Comparison of ENCODE assay signal across 35 cellular contexts in the genomic region with DNA sequence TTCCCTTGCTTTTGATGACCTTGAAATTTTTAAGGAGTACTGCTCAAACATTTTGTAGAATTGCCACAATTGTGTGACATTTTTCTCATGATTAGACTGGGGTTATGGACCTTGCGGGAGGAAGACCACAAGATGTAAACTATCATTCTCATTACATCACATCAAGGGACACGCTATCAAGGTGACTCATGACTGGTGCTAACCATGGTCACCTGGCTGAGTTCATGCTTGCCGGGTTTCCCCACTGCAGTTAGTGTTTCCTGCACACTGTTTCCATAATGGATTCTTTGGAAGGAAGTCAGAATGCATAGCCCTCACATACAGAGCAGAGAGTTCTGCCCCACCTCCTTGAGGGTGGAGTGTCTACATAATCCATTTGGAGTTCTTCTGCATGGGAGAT. TPM values are rescaled to one million over a fixed set of nuclear protein-coding genes. Genes with fewer than 3 reads are reported as not detected.
"Had no signal": no experiment of that assay in that cellular context is flagged by ENCODE, and none has a peak within 500 bp of the region (broad histone marks: within the 10 kb centered on the region; RNA-seq: fewer than 3 reads in every experiment).

No MANE protein-coding gene starts in this region.

- ATAC-seq: esophagus mucosa; foreskin keratinocyte; gastroesophageal sphincter; heart left ventricle; left cardiac atrium; left lung; naive thymus-derived CD8-positive, alpha-beta T cell; sciatic nerve had no signal

- H3K4me3 ChIP-seq: colonic mucosa, gastroesophageal sphincter, heart left ventricle, hepatocyte, left lung, prostate gland, right atrium auricular region, smooth muscle cell, stomach, thyroid gland had no signal

- H3K27me3 ChIP-seq: colonic mucosa, foreskin keratinocyte, gastroesophageal sphincter, hepatocyte, left lung, right atrium auricular region, stomach, thyroid gland had no signal

- H3K4me2 ChIP-seq: hepatocyte, smooth muscle cell had no signal

- H3K36me3 ChIP-seq: colonic mucosa, gastroesophageal sphincter, heart left ventricle, left lung, prostate gland, right atrium auricular region, stomach, thyroid gland had no signal

- H3K9me3 ChIP-seq: colonic mucosa, gastroesophageal sphincter, left lung, prostate gland, right atrium auricular region, stomach, thyroid gland had no signal

- DNase-seq: colonic mucosa; effector CD8-positive, alpha-beta T cell; endodermal cell; foreskin keratinocyte; heart left ventricle; kidney; left cardiac atrium; left lung; mesendoderm; naive thymus-derived CD8-positive, alpha-beta T cell; nephron progenitor cell; nucleus accumbens; stimulated activated CD4-positive, alpha-beta T cell treated with anti-CD3 and anti-CD28 coated beads, Interleukin-12 subunit alpha, Interleukin-12 subunit beta, amount 100 ng/mL, for 4 hours; stimulated activated CD4-positive, alpha-beta T cell treated with anti-CD3 and anti-CD28 coated beads, Interleukin-1b, Interleukin-23, amount 100 ng/mL, for 48 hours; stimulated activated CD4-positive, alpha-beta T cell treated with anti-CD3 and anti-CD28 coated beads, Interleukin-4, amount 100 ng/mL, for 1 hour; stimulated activated CD8-positive, alpha-beta memory T cell treated with anti-CD3 and anti-CD28 coated beads, Interleukin-4, amount 100 ng/mL, for 48 hours; stimulated activated naive CD4-positive, alpha-beta T cell treated with Interleukin-2 at 50 U/mL for 16 hours; stomach; thyroid gland; trophoblast cell had no signal

- FAIRE-seq: kidney had no signal

- H3K27ac ChIP-seq: colonic mucosa, epithelial cell of prostate, foreskin keratinocyte, gastroesophageal sphincter, heart left ventricle, hepatocyte, left lung, prostate gland, right atrium auricular region, stomach, thyroid gland had no signal

- H3K4me1 ChIP-seq: colonic mucosa, foreskin keratinocyte, gastroesophageal sphincter, heart left ventricle, left lung, prostate gland, right atrium auricular region, stomach, thyroid gland had no signal

- H2AFZ ChIP-seq: hepatocyte had no signal

RNA-seq across cellular contexts. Expression of a gene that starts 6.2 kb away (rescaled TPM):
- total RNA-seq: colonic mucosa; endodermal cell; esophagus mucosa; fibroblast of lung; foreskin keratinocyte; gastroesophageal sphincter; heart left ventricle; hepatocyte; kidney; left cardiac atrium; left lung; lower leg skin; lung microvascular endothelial cell; myocyte; naive thymus-derived CD8-positive, alpha-beta T cell; osteocyte; prostate gland; right atrium auricular region; sciatic nerve; smooth muscle cell; stomach; subcutaneous adipose tissue; temporal lobe; thyroid gland had no signal
- polyA plus RNA-seq: fibroblast of lung; foreskin keratinocyte; heart left ventricle; hepatocyte; naive thymus-derived CD8-positive, alpha-beta T cell; smooth muscle cell had no signal
